In the genomic region with DNA sequence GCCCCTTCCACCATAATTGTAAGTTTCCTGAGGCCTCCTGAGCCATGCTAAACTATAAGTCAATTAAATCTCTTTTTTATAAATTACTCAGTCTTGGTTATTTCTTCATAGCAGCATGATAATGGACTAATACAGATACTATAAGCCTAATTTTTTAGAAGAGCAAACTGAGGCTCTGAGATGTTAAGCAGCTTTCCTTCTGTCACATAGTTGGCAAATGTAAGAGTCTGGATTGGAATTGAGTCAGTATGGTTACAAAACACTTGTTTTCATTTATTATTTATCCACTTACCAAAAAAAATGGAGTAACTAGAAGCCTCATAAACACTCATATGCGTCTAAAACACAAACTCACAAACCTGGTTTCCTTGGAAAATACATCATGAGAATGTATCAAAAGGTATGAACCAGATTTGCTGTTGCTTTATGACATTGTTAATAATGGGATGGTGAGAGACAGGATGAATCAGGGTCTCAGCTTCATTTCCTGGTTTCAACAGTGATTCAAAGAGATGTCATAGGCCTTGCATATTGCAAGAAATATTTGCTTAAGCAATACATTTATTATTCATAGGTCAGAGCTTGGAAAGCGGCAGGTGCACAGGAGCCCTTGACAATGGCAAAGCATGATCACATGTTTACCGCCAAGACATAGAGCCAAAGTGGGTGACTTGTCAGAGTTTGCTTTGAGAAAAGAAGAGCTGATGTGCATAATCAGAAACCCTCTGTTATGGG, we compare ENCODE assay signal across 20 cellular contexts.
DNase-seq lines count a peak whose midpoint lies in the region; ATAC-seq and TF ChIP-seq lines count a peak whose summit lies in the region.
"Had no signal": no experiment of that assay in that cellular context is flagged by ENCODE, and none has a peak within 500 bp of the region (broad histone marks: within the 10 kb centered on the region; RNA-seq: fewer than 3 reads in every experiment).

No MANE protein-coding gene starts in this region.

- DNase-seq in DMS153 (lab: John Stamatoyannopoulos, UW), result peak; percentile 84
- peak; percentile 15 for DNase-seq in MG63
- no peak for DNase-seq in RWPE2 (ENCODE audit: low spot score)
- DNase-seq in fibroblast of pulmonary artery (ENCODE audit: low read depth), result peak; percentile 47
- no peak for DNase-seq in cortex of kidney (lab: John Stamatoyannopoulos, UW)
- DNase-seq in effector memory CD8-positive, alpha-beta T cell, result no peak
- DNase-seq in stimulated activated CD4-positive, alpha-beta T cell treated with anti-CD3 and anti-CD28 coated beads, Interleukin-1b, Interleukin-23, amount 100 ng/mL, for 48 hours, result no peak
- no peak for DNase-seq in SIG-M5 treated with dmso at 0.1 percent for 504 hours (lab: John Stamatoyannopoulos, UW; ENCODE audit: unreplicated experiment)
- DNase-seq: activated CD8-positive, alpha-beta memory T cell treated with anti-CD3 and anti-CD28 coated beads, Interleukin-2, amount 50 U/mL, for 4 hours; activated naive CD4-positive, alpha-beta T cell treated with anti-CD3 and anti-CD28 coated beads, Interleukin-2, amount 50 U/mL, for 16 hours; central memory CD4-positive, alpha-beta T cell; endodermal cell; heart right ventricle; NCI-H1048; NCI-H524; pancreas; spleen; stimulated activated naive CD8-positive, alpha-beta T cell treated with anti-CD3 and anti-CD28 coated beads, Interleukin-15, amount 100 ng/mL, for 72 hours; uterus had no signal

- H3K36me3 ChIP-seq in MG63 (no peaks in the 10 kb centered on the region), RWPE2 (ENCODE audit: low read depth) (no peaks in the 10 kb centered on the region)
- H3K36me3 ChIP-seq: heart right ventricle, pancreas, spleen, uterus had no signal

- H3K36me3 Mint-ChIP-seq in effector memory CD8-positive, alpha-beta T cell (ENCODE audit: insufficient read depth), result no peaks in the 10 kb centered on the region

- H3K4me3 ChIP-seq in MG63 (no peak overlapping the region), RWPE2 (ENCODE audit: severe bottlenecking) (no peak overlapping the region), fibroblast of pulmonary artery (replicated peaks; ENCODE audit: low read depth, low read length) (no peak overlapping the region)
- H3K4me3 ChIP-seq: heart right ventricle, pancreas, spleen, uterus had no signal

- H3K4me3 Mint-ChIP-seq in effector memory CD8-positive, alpha-beta T cell, result no peak overlapping the region
- H3K4me3 Mint-ChIP-seq: endodermal cell; stimulated activated naive CD8-positive, alpha-beta T cell treated with anti-CD3 and anti-CD28 coated beads, Interleukin-15, amount 100 ng/mL, for 72 hours had no signal

- peaks cover 3% of the 10 kb centered on the region for H3K4me1 ChIP-seq in RWPE2 (ENCODE audit: insufficient read depth, poor library complexity, severe bottlenecking)
- H3K4me1 ChIP-seq: heart right ventricle, spleen, uterus had no signal

- no peaks in the 10 kb centered on the region for H3K4me1 Mint-ChIP-seq in effector memory CD8-positive, alpha-beta T cell (ENCODE audit: low read depth in 2 of 2)
- H3K4me1 Mint-ChIP-seq: stimulated activated naive CD8-positive, alpha-beta T cell treated with anti-CD3 and anti-CD28 coated beads, Interleukin-15, amount 100 ng/mL, for 72 hours had no signal

- peaks cover 4 to 16% of the 10 kb centered on the region in 2 donors for H3K9me3 Mint-ChIP-seq in effector memory CD8-positive, alpha-beta T cell

- peak; percentile 93 for ATAC-seq in RWPE2 (ENCODE audit: low read depth)
- ATAC-seq in effector memory CD8-positive, alpha-beta T cell (replicated peaks), result no peak
- ATAC-seq: HepG2; stimulated activated naive CD8-positive, alpha-beta T cell treated with anti-CD3 and anti-CD28 coated beads, Interleukin-15, amount 100 ng/mL, for 72 hours had no signal

- H3K27me3 ChIP-seq in MG63 (no peaks in the 10 kb centered on the region), RWPE2 (ENCODE audit: insufficient read depth, poor library complexity, severe bottlenecking) (no peaks in the 10 kb centered on the region)
- H3K27me3 ChIP-seq: heart right ventricle, pancreas, spleen, uterus had no signal

- no peak overlapping the region for H3K27ac ChIP-seq in RWPE2 (ENCODE audit: poor library complexity, severe bottlenecking)
- H3K27ac ChIP-seq: heart right ventricle, pancreas, spleen, uterus had no signal

- no peak overlapping the region for H3K27ac Mint-ChIP-seq in effector memory CD8-positive, alpha-beta T cell
- H3K27ac Mint-ChIP-seq: endodermal cell; stimulated activated naive CD8-positive, alpha-beta T cell treated with anti-CD3 and anti-CD28 coated beads, Interleukin-15, amount 100 ng/mL, for 72 hours had no signal

- TF ChIP-seq CTCF in RWPE2 (IDR thresholded peaks at IDR 0.05; ENCODE audit: poor library complexity, severe bottlenecking) (no peak), fibroblast of pulmonary artery (IDR thresholded peaks at IDR 0.05; ENCODE audit: low read length, missing control alignments) (no peak)

- H3K27me3 Mint-ChIP-seq in effector memory CD8-positive, alpha-beta T cell, result no peaks in the 10 kb centered on the region

- H3K9me3 ChIP-seq in MG63, result no peaks in the 10 kb centered on the region
- H3K9me3 ChIP-seq in RWPE2 (ENCODE audit: severe bottlenecking), result no peaks in the 10 kb centered on the region
- H3K9me3 ChIP-seq: pancreas, uterus had no signal

Comparison
In these comparisons a context has a peak if more than half of its experiments do, and no peak if none do; other contexts are left out.
1. DNase-seq: peak in DMS153 (single experiment), MG63 (single experiment) and fibroblast of pulmonary artery (single experiment); none in RWPE2 (single experiment), cortex of kidney (single experiment), effector memory CD8-positive, alpha-beta T cell (0 of 3), stimulated activated CD4-positive, alpha-beta T cell treated with anti-CD3 and anti-CD28 coated beads, Interleukin-1b, Interleukin-23, amount 100 ng/mL, for 48 hours (single experiment) and SIG-M5 treated with dmso at 0.1 percent for 504 hours (single experiment).